Comparison of ENCODE assay signal across 15 cellular contexts in genomic region chrX:20212486-20213089, GRCh38. TPM values are rescaled to one million over a fixed set of nuclear protein-coding genes. Genes with fewer than 3 reads are reported as not detected.
DNase-seq lines count a peak whose midpoint lies in the region; ATAC-seq and TF ChIP-seq lines count a peak whose summit lies in the region.
"Had no signal": no experiment of that assay in that cellular context is flagged by ENCODE, and none has a peak within 500 bp of the region (broad histone marks: within the 10 kb centered on the region; RNA-seq: fewer than 3 reads in every experiment).

No MANE protein-coding gene starts in this region.

- peaks cover 65% of the 10 kb centered on the region for H3K4me1 Mint-ChIP-seq in activated naive CD8-positive, alpha-beta T cell (ENCODE audit: low read depth)
- H3K4me1 Mint-ChIP-seq: nephron progenitor cell had no signal

- intact Hi-C loops in mucosa of descending colon (cut with DNase I, micrococcal nuclease): no loop called here

- no peaks in the 10 kb centered on the region for H3K27me3 Mint-ChIP-seq in activated naive CD8-positive, alpha-beta T cell
- H3K27me3 Mint-ChIP-seq: brain had no signal

- DNase-seq in SHP77 treated with DMSO at 0.1 percent for 48 hours (lab: John Stamatoyannopoulos, UW): no peak
- DNase-seq in mucosa of descending colon: no peak
- DNase-seq in KG1 (lab: John Stamatoyannopoulos, UW): no peak
- no peak for DNase-seq in DMS 273 (lab: John Stamatoyannopoulos, UW; ENCODE audit: unreplicated experiment)
- DNase-seq: activated CD4-positive, alpha-beta T cell treated with anti-CD3 and anti-CD28 coated beads, Interleukin-2, amount 50 U/mL, for 4 hours; esophagus squamous epithelium; islet precursor cell; KBM-7; nephron progenitor cell; stimulated activated naive B cell treated with anti-CD40 and anti-IgM and Interleukin-4, amounts not matched to agents 10 μg/mL and 1 μg/mL and 100 μg/mL, for 72 hours had no signal

- ATAC-seq in GM18858 (IDR thresholded peaks at IDR 0.05; ENCODE audit: unreplicated experiment): peak; percentile 93
- ATAC-seq in GM21381 (IDR thresholded peaks at IDR 0.05; ENCODE audit: unreplicated experiment): peak; percentile 95
- ATAC-seq in HG03060 (IDR thresholded peaks at IDR 0.05; ENCODE audit: low read depth, unreplicated experiment): peak; percentile 90
- no peak for ATAC-seq in mucosa of descending colon

- peaks cover 3% of the 10 kb centered on the region for H3K36me3 Mint-ChIP-seq in activated naive CD8-positive, alpha-beta T cell

- H3K27ac Mint-ChIP-seq in activated naive CD8-positive, alpha-beta T cell: peak overlapping the region; percentile 58
- H3K27ac Mint-ChIP-seq: brain; stimulated activated naive B cell treated with anti-CD40 and anti-IgM and Interleukin-4, amounts not matched to agents 10 μg/mL and 1 μg/mL and 100 μg/mL, for 72 hours had no signal

- no peak overlapping the region for H3K4me3 Mint-ChIP-seq in activated naive CD8-positive, alpha-beta T cell
- H3K4me3 Mint-ChIP-seq: brain; nephron progenitor cell; stimulated activated naive B cell treated with anti-CD40 and anti-IgM and Interleukin-4, amounts not matched to agents 10 μg/mL and 1 μg/mL and 100 μg/mL, for 72 hours had no signal

- H3K4me1 ChIP-seq in mucosa of descending colon (ENCODE audit: low read depth): peaks cover 4% of the 10 kb centered on the region

- H3K4me3 ChIP-seq in mucosa of descending colon: no peak overlapping the region
- H3K4me3 ChIP-seq: esophagus squamous epithelium had no signal

- no peaks in the 10 kb centered on the region for H3K9me3 Mint-ChIP-seq in activated naive CD8-positive, alpha-beta T cell (ENCODE audit: low read depth)
- H3K9me3 Mint-ChIP-seq: brain; stimulated activated naive B cell treated with anti-CD40 and anti-IgM and Interleukin-4, amounts not matched to agents 10 μg/mL and 1 μg/mL and 100 μg/mL, for 72 hours had no signal

- no peaks in the 10 kb centered on the region for H3K36me3 ChIP-seq in mucosa of descending colon (ENCODE audit: low read depth)

- TF ChIP-seq CTCF in mucosa of descending colon (IDR thresholded peaks at IDR 0.05): no peak

- no peaks in the 10 kb centered on the region for H3K9me3 ChIP-seq in mucosa of descending colon
- H3K9me3 ChIP-seq: esophagus squamous epithelium had no signal

RNA-seq across cellular contexts. Expression of gene RPS6KA3, which starts 54.1 kb away (rescaled TPM):
- 10 to 100 TPM; 73.6 to 80.1 (median 73.9) TPM for total RNA-seq in mucosa of descending colon
